Comparison of ENCODE assay signal across 1 cellular context in genomic region chr17:47810200-47810821, GRCh38.
A peak's percentile ranks its signal among the peaks of the same experiment; 100 is the strongest.
TF ChIP-seq lines count a peak whose summit lies in the region.

No MANE protein-coding gene starts in this region.

TF ChIP-seq in HepG2, 621 proteins besides CTCF, POLR2A, EP300 and RAD21 (continued from another document):
- TF ChIP-seq SMAD1 (CRISPR knock-in tag; IDR thresholded peaks at IDR 0.05; ENCODE audit: borderline replicate concordance, low read depth) (no peak), MTA3 (CRISPR knock-in tag; IDR thresholded peaks at IDR 0.05) (no peak), CREM (IDR thresholded peaks at IDR 0.05) (peak; percentile 13; the same call in 1 of the 2 replicates), CREM (CRISPR knock-in tag; IDR thresholded peaks at IDR 0.05) (no peak)
TF ChIP-seq in HepG2: peak in this region for 21.
